ENCODE assay signal across 8 cellular contexts in the genomic region with DNA sequence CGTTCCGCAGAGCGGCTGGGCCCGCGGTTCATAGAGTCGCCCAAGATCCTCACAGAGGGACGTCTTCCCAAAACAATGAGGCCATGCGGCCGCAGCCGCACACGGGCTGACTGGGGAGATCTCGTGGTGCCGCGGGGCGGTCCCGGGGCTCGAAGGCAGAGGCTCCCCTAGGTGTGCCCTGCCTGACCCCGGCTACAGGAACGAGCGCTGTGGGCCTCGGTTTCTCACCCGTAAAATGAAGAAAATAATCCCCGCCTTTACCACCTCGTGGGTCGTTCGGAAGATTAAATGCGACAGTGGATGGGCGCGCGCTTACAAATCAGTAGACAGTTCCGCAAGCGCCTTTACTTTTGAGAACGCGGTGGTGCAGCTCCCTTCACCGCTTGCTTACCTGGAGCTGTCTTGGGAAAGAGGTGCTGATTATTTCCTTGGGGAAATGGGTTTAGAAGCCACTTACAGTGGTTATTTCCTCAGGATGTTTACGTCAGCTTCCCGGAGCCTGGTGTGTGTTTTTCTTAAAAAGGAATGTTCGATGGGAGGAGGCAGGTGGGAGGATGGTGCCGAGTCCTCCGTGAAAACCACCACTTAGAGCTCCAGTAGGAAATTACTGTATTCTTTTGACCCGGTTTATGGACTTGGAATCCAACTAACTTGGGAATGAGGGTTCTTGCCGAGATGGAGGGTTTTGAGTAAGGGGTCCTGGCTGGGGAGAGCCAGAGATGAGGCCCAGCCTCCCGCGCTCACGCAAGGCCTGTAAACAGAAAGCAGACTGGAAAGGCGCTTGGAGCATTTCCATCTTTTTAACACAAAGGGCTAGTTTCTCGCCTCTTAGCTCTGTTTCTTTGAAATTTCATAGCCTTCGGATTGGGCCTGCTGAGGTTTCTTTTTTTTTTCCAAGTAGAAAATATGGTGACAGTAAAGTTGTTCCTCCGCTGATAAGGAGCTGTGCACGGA. TPM values are rescaled to one million over a fixed set of nuclear protein-coding genes. Genes with fewer than 3 reads are reported as not detected.
DNase-seq lines count a peak whose midpoint lies in the region; ATAC-seq lines count a peak whose summit lies in the region.

No MANE protein-coding gene starts in this region.

- H3K27ac Mint-ChIP-seq in natural killer cell treated with Interleukin-12 subunit alpha and Interleukin-12 subunit beta and Interleukin-15 and Interleukin-18, amount 100 ng/mL, for 72 hours: no peak overlapping the region

- 16 to 19% methylated on average over 48 to 50 of the region's 50 CpGs for WGBS in esophagus, 2 donors

- DNase-seq in stimulated activated CD4-positive, alpha-beta T cell treated with anti-CD3 and anti-CD28 coated beads, Interleukin-1b, Interleukin-23, amount 100 ng/mL, for 48 hours: peak; percentile 15
- no peak for DNase-seq in stimulated activated CD4-positive, alpha-beta T cell treated with anti-CD3 and anti-CD28 coated beads, Interleukin-4, amount 100 ng/mL, for 24 hours
- DNase-seq in RPMI7951 (ENCODE audit: low read depth): peak; percentile 8
- DNase-seq in natural killer cell treated with Interleukin-12 subunit alpha and Interleukin-12 subunit beta and Interleukin-15 and Interleukin-18, amount 100 ng/mL, for 72 hours (ENCODE audit: low spot score): no peak

- H3K27ac ChIP-seq in esophagus (ENCODE audit: low read depth in 2 of 2, low read length in 1 of 2): peak overlapping the region in 1 of 2 donors; percentile 6

- no peaks in the 10 kb centered on the region for H3K9me3 Mint-ChIP-seq in natural killer cell treated with Interleukin-12 subunit alpha and Interleukin-12 subunit beta and Interleukin-15 and Interleukin-18, amount 100 ng/mL, for 72 hours

- no peaks in the 10 kb centered on the region for H3K36me3 ChIP-seq in esophagus (ENCODE audit: control insufficient read depth in 2 of 2, insufficient read depth in 2 of 2, low read length in 1 of 2)

- H3K4me1 ChIP-seq in esophagus (ENCODE audit: control insufficient read depth in 2 of 2, insufficient read depth in 2 of 2, low read length in 1 of 2): peaks cover 7 to 12% of the 10 kb centered on the region in 2 donors

- H3K36me3 Mint-ChIP-seq in natural killer cell treated with Interleukin-12 subunit alpha and Interleukin-12 subunit beta and Interleukin-15 and Interleukin-18, amount 100 ng/mL, for 72 hours: no peaks in the 10 kb centered on the region

- H3K4me3 Mint-ChIP-seq in natural killer cell treated with Interleukin-12 subunit alpha and Interleukin-12 subunit beta and Interleukin-15 and Interleukin-18, amount 100 ng/mL, for 72 hours: peak overlapping the region; percentile 87

- ATAC-seq in natural killer cell treated with Interleukin-12 subunit alpha and Interleukin-12 subunit beta and Interleukin-15 and Interleukin-18, amount 100 ng/mL, for 72 hours: no peak
- no peak for ATAC-seq in GM21528 (IDR thresholded peaks at IDR 0.05; ENCODE audit: low FRiP score, unreplicated experiment)
- no peak for ATAC-seq in GM19452 (IDR thresholded peaks at IDR 0.05; ENCODE audit: unreplicated experiment)
- ATAC-seq in HG02884 (IDR thresholded peaks at IDR 0.05; ENCODE audit: unreplicated experiment): no peak

- H3K27me3 Mint-ChIP-seq in natural killer cell treated with Interleukin-12 subunit alpha and Interleukin-12 subunit beta and Interleukin-15 and Interleukin-18, amount 100 ng/mL, for 72 hours: peaks cover 4 to 8% of the 10 kb centered on the region in 2 donors

- H3K4me1 Mint-ChIP-seq in natural killer cell treated with Interleukin-12 subunit alpha and Interleukin-12 subunit beta and Interleukin-15 and Interleukin-18, amount 100 ng/mL, for 72 hours (ENCODE audit: low read depth in 2 of 2): peaks cover 5 to 15% of the 10 kb centered on the region in 2 donors

- no peaks in the 10 kb centered on the region for H3K27me3 ChIP-seq in esophagus (ENCODE audit: control insufficient read depth in 1 of 2, insufficient read depth in 2 of 2, low read length in 2 of 2)

- peaks cover 0 to 2% of the 10 kb centered on the region in 2 donors for H3K9me3 ChIP-seq in esophagus (ENCODE audit: control insufficient read depth in 2 of 2, insufficient read depth in 1 of 2, low read depth in 1 of 2, low read length in 1 of 2)

- H3K4me3 ChIP-seq in esophagus (ENCODE audit: low read depth in 1 of 2, low read length in 2 of 2): peak overlapping the region; percentile 41 to 67

RNA-seq across cellular contexts. Expression of a gene that starts 2.0 kb away (rescaled TPM):
- 7.1 and 8.1 TPM in 2 replicates for total RNA-seq in RPMI7951 (2014; rRNA removed; shearing (Covaris generic))
- polyA plus RNA-seq in esophagus: under 1 TPM; 0.39 to 0.42 TPM
- under 1 TPM; 0.67 to 0.83 TPM for total RNA-seq in natural killer cell treated with Interleukin-12 subunit alpha and Interleukin-12 subunit beta and Interleukin-15 and Interleukin-18, amount 100 ng/mL, for 72 hours

Comparison
In these comparisons a context has a peak if more than half of its experiments do, and no peak if none do; other contexts are left out.
1. DNase-seq: peak in stimulated activated CD4-positive, alpha-beta T cell treated with anti-CD3 and anti-CD28 coated beads, Interleukin-1b, Interleukin-23, amount 100 ng/mL, for 48 hours (single experiment) and RPMI7951 (single experiment); none in stimulated activated CD4-positive, alpha-beta T cell treated with anti-CD3 and anti-CD28 coated beads, Interleukin-4, amount 100 ng/mL, for 24 hours (single experiment) and natural killer cell treated with Interleukin-12 subunit alpha and Interleukin-12 subunit beta and Interleukin-15 and Interleukin-18, amount 100 ng/mL, for 72 hours (single experiment).